Comparison of ENCODE assay signal across 27 cellular contexts in the genomic region with DNA sequence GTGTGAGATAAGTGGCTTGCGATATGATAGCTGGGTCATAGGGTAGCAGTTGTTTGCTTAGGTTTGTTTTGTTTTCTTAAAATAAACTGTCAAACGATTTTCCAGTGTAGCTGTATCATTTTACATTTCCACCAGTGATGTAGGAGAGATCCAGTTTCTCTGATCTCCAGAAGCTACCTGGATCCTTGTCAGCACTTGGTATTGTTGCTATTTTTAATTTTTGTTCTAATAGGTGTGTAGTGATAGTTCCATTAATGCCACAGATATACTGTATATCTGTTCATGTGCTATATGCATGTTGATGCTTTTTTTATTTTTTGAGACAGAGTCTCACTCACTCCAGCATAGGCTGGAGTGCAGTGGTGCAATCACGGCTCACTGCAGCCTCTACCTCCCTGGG.
"Had no signal": no experiment of that assay in that cellular context is flagged by ENCODE, and none has a peak within 500 bp of the region (broad histone marks: within the 10 kb centered on the region; RNA-seq: fewer than 3 reads in every experiment).

No MANE protein-coding gene starts in this region.

- H3K27me3 ChIP-seq: ascending aorta, cardiac muscle cell had no signal

- H3K27ac ChIP-seq: ascending aorta, cardiac muscle cell, VCaP had no signal

- H3K36me3 ChIP-seq: ascending aorta, cardiac muscle cell had no signal

- H3K4me3 ChIP-seq: ascending aorta, cardiac muscle cell had no signal

- H3K9me3 ChIP-seq: ascending aorta had no signal

- DNase-seq: activated B cell treated with CpG ODN at 0.5 μM for 24 hours; activated CD4-positive, alpha-beta memory T cell treated with anti-CD3 and anti-CD28 coated beads for 36 hours; activated CD4-positive, alpha-beta T cell treated with anti-CD3 and anti-CD28 coated beads for 4 hours; activated CD4-positive, alpha-beta T cell treated with anti-CD3 and anti-CD28 coated beads, Interleukin-2, amount 10 ng/mL, durations not matched to agents 24 days and 14 days; activated CD4-positive, alpha-beta T cell treated with anti-CD3 and anti-CD28 coated beads, Interleukin-2, amount 50 U/mL, for 1 hour; activated CD4-positive, alpha-beta T cell treated with anti-CD3 and anti-CD28 coated beads, Interleukin-2, amount 50 U/mL, for 4 hours; activated CD4-positive, CD25-positive, alpha-beta regulatory T cell treated with anti-CD3 and anti-CD28 coated beads, Interleukin-2, amount 50 U/mL, for 72 hours; activated CD8-positive, alpha-beta memory T cell treated with anti-CD3 and anti-CD28 coated beads, Interleukin-2, amount 50 U/mL, for 4 hours; activated CD8-positive, alpha-beta T cell treated with anti-CD3 and anti-CD28 coated beads for 36 hours; activated effector memory CD4-positive, alpha-beta T cell treated with Interleukin-2 at 50 U/mL for 16 hours; activated gamma-delta T cell; activated naive CD4-positive, alpha-beta T cell treated with anti-CD3 and anti-CD28 coated beads, Interleukin-2, amount 10 ng/mL, durations not matched to agents 7 days and 5 days; activated naive CD4-positive, alpha-beta T cell treated with Interleukin-2 at 50 U/mL for 16 hours; activated naive CD8-positive, alpha-beta T cell treated with anti-CD3 and anti-CD28 coated beads, Interleukin-2, amount 10 ng/mL, durations not matched to agents 7 days and 5 days; activated naive CD8-positive, alpha-beta T cell treated with anti-CD3 and anti-CD28 coated beads, Interleukin-2, amount 50 U/mL, for 24 hours; activated T-cell treated with anti-CD3 and anti-CD28 coated beads for 4 hours; activated T-cell treated with anti-CD3 and anti-CD28 coated beads, Interleukin-2, amount 50 U/mL, for 1 hour; activated T-cell treated with anti-CD3 and anti-CD28 coated beads, Interleukin-2, amount 50 U/mL, for 4 hours; amygdala; anterior cingulate cortex; caudate nucleus; cerebellar nuclear complex; T-helper 2 cell; T-helper 9 cell had no signal

- H3K4me1 ChIP-seq: ascending aorta had no signal
